Comparison of ENCODE assay signal across 1 cellular context in the genomic region with DNA sequence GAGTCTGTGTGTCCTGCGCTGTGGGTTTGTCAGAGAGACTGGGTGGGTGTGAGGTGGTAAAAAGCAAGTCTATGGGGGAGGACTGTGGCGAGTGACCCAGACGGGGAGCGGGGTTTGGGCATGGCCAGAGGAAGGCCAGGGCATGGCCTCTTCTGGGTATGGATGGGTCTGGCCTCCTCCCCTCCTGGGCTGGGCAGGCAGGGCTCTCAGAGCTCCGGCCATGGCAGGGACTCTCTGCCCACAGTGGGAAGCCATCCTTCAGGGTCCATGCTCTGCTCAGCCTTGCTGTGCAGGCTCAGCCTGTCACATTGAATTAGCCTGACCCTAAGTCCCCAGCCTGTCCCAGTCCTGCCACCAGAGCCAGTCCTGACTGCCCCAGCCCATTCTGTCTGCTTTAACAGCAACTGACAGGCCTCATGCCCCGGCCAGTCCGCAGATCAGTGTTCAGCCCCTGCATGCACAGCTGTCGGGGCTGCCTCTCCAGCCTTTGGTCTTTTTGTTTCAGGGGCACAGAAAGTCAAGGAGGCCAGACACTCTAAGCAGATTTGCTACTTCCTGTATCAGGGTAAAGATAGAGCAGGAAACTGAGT.
TF ChIP-seq lines count a peak whose summit lies in the region.

No MANE protein-coding gene starts in this region.

TF ChIP-seq in SK-N-SH, 30 proteins besides CTCF, POLR2A, EP300 and RAD21 (continued from another document):
- TF ChIP-seq, protein P1, sequence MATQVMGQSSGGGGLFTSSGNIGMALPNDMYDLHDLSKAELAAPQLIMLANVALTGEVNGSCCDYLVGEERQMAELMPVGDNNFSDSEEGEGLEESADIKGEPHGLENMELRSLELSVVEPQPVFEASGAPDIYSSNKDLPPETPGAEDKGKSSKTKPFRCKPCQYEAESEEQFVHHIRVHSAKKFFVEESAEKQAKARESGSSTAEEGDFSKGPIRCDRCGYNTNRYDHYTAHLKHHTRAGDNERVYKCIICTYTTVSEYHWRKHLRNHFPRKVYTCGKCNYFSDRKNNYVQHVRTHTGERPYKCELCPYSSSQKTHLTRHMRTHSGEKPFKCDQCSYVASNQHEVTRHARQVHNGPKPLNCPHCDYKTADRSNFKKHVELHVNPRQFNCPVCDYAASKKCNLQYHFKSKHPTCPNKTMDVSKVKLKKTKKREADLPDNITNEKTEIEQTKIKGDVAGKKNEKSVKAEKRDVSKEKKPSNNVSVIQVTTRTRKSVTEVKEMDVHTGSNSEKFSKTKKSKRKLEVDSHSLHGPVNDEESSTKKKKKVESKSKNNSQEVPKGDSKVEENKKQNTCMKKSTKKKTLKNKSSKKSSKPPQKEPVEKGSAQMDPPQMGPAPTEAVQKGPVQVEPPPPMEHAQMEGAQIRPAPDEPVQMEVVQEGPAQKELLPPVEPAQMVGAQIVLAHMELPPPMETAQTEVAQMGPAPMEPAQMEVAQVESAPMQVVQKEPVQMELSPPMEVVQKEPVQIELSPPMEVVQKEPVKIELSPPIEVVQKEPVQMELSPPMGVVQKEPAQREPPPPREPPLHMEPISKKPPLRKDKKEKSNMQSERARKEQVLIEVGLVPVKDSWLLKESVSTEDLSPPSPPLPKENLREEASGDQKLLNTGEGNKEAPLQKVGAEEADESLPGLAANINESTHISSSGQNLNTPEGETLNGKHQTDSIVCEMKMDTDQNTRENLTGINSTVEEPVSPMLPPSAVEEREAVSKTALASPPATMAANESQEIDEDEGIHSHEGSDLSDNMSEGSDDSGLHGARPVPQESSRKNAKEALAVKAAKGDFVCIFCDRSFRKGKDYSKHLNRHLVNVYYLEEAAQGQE (IDR thresholded peaks at IDR 0.05; ENCODE audit: low read depth, low read length) = no peak
- TF ChIP-seq SIN3A (IDR thresholded peaks at IDR 0.05; ENCODE audit: borderline replicate concordance, low read depth, low read length) = no peak
- TF ChIP-seq, protein P2, sequence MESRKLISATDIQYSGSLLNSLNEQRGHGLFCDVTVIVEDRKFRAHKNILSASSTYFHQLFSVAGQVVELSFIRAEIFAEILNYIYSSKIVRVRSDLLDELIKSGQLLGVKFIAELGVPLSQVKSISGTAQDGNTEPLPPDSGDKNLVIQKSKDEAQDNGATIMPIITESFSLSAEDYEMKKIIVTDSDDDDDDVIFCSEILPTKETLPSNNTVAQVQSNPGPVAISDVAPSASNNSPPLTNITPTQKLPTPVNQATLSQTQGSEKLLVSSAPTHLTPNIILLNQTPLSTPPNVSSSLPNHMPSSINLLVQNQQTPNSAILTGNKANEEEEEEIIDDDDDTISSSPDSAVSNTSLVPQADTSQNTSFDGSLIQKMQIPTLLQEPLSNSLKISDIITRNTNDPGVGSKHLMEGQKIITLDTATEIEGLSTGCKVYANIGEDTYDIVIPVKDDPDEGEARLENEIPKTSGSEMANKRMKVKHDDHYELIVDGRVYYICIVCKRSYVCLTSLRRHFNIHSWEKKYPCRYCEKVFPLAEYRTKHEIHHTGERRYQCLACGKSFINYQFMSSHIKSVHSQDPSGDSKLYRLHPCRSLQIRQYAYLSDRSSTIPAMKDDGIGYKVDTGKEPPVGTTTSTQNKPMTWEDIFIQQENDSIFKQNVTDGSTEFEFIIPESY (IDR thresholded peaks at IDR 0.05; ENCODE audit: borderline replicate concordance, low read depth) = no peak
- no peak for TF ChIP-seq TCF12 (IDR thresholded peaks at IDR 0.05)
- no peak for TF ChIP-seq FOXJ3 (CRISPR knock-in tag; IDR thresholded peaks at IDR 0.05)
- TF ChIP-seq CHD2 (IDR thresholded peaks at IDR 0.05; ENCODE audit: low read length, partially characterized antibody) = no peak
- no peak for TF ChIP-seq RXRA (IDR thresholded peaks at IDR 0.05; ENCODE audit: borderline replicate concordance, low read depth)
- TF ChIP-seq FOSL2 (IDR thresholded peaks at IDR 0.05; ENCODE audit: borderline replicate concordance, low read depth) = no peak
- no peak for TF ChIP-seq POLR2AphosphoS5 (IDR thresholded peaks at IDR 0.05; ENCODE audit: low read depth, low read length)
- TF ChIP-seq GATA2 (CRISPR knock-in tag; IDR thresholded peaks at IDR 0.05) = no peak
- TF ChIP-seq RCOR1 (IDR thresholded peaks at IDR 0.05; ENCODE audit: low read length) = no peak
- TF ChIP-seq GABPA (IDR thresholded peaks at IDR 0.05; ENCODE audit: low read depth) = no peak
- TF ChIP-seq, protein P3, sequence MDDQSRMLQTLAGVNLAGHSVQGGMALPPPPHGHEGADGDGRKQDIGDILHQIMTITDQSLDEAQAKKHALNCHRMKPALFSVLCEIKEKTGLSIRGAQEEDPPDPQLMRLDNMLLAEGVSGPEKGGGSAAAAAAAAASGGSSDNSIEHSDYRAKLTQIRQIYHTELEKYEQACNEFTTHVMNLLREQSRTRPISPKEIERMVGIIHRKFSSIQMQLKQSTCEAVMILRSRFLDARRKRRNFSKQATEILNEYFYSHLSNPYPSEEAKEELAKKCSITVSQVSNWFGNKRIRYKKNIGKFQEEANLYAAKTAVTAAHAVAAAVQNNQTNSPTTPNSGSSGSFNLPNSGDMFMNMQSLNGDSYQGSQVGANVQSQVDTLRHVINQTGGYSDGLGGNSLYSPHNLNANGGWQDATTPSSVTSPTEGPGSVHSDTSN (IDR thresholded peaks at IDR 0.05) = no peak
- TF ChIP-seq, protein P4, sequence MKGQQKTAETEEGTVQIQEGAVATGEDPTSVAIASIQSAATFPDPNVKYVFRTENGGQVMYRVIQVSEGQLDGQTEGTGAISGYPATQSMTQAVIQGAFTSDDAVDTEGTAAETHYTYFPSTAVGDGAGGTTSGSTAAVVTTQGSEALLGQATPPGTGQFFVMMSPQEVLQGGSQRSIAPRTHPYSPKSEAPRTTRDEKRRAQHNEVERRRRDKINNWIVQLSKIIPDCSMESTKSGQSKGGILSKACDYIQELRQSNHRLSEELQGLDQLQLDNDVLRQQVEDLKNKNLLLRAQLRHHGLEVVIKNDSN (IDR thresholded peaks at IDR 0.05; ENCODE audit: borderline replicate concordance, low read depth) = no peak
- no peak for TF ChIP-seq FOXM1 (IDR thresholded peaks at IDR 0.05; ENCODE audit: low read depth)
- no peak for TF ChIP-seq NRF1 (IDR thresholded peaks at IDR 0.05; ENCODE audit: low read depth, low read length)
